Comparison of ENCODE assay signal across 9 cellular contexts in the genomic region with DNA sequence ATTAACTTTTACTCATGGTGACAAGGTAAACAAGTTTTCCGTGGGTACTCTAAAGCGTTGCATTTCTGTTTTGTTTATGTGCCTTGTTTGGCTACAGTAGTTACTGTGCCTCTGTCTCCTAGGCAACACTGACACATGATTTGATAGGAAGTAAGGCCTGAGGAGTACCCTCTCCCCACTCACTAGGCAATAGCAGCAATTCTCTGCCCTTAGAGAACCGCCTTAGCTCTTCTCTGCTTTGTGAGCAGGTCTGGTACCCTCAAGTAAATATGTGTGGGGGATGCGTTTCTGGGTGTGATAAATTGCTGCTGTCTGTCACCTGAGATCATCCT.
DNase-seq lines count a peak whose midpoint lies in the region; ATAC-seq and TF ChIP-seq lines count a peak whose summit lies in the region.
"Had no signal": no experiment of that assay in that cellular context is flagged by ENCODE, and none has a peak within 500 bp of the region (broad histone marks: within the 10 kb centered on the region; RNA-seq: fewer than 3 reads in every experiment).

TSS of gene IL5RA (minus strand) at position 76 of the 332 bp plus-strand sequence. CDS start 5,390 bp downstream, outside the sequence.

- DNase-seq in activated CD4-positive, alpha-beta T cell treated with anti-CD3 and anti-CD28 coated beads, Interleukin-2, amount 50 U/mL, for 1 hour = peak; percentile 1
- DNase-seq in activated CD4-positive, alpha-beta T cell treated with anti-CD3 and anti-CD28 coated beads for 4 hours = no peak
- DNase-seq in choroid plexus epithelial cell (ENCODE audit: low read depth) (peak; percentile 9), NCI-H524 (lab: John Stamatoyannopoulos, UW) (no peak), glomerular visceral epithelial cell (ENCODE audit: extremely low spot score) (no peak)
- no peak for DNase-seq in stimulated activated naive B cell treated with anti-CD40 and anti-IgM and Interleukin-4, amounts not matched to agents 10 μg/mL and 1 μg/mL and 100 μg/mL, for 72 hours

- H3K27ac ChIP-seq in HUES48 (ENCODE audit: low read depth, low read length) = peak within 1 kb of the TSS; percentile 26

- H3K27me3 Mint-ChIP-seq in stimulated activated naive B cell treated with anti-CD40 and anti-IgM and Interleukin-4, amounts not matched to agents 10 μg/mL and 1 μg/mL and 100 μg/mL, for 72 hours = peaks cover under 1 to 14% of the 10 kb centered on the region in 2 donors

- peaks cover 18 to 42% of the 10 kb centered on the region in 2 donors for H3K4me1 Mint-ChIP-seq in stimulated activated naive B cell treated with anti-CD40 and anti-IgM and Interleukin-4, amounts not matched to agents 10 μg/mL and 1 μg/mL and 100 μg/mL, for 72 hours

- H3K4me3 Mint-ChIP-seq in stimulated activated naive B cell treated with anti-CD40 and anti-IgM and Interleukin-4, amounts not matched to agents 10 μg/mL and 1 μg/mL and 100 μg/mL, for 72 hours = peak within 1 kb of the TSS in 1 of 2 donors; percentile 17
- H3K4me3 Mint-ChIP-seq: T-helper 1 cell treated with Interleukin-12 subunit alpha and Interleukin-12 subunit beta and Interleukin-4 antibody, amounts not matched to agents 30 μg/mL and 1 μg/mL, for 36 hours had no signal

- H3K4me3 ChIP-seq in HUES48 (ENCODE audit: low read depth, low read length) (no peak within 1 kb of the TSS), choroid plexus epithelial cell (ENCODE audit: low read depth, low read length) (no peak within 1 kb of the TSS)

- no peaks in the 10 kb centered on the region for H3K36me3 Mint-ChIP-seq in stimulated activated naive B cell treated with anti-CD40 and anti-IgM and Interleukin-4, amounts not matched to agents 10 μg/mL and 1 μg/mL and 100 μg/mL, for 72 hours

- peaks cover 18% of the 10 kb centered on the region for H3K4me1 ChIP-seq in HUES48 (ENCODE audit: control insufficient read depth, insufficient read depth, low read length)

- peak within 1 kb of the TSS; percentile 23; the same call in 1 of the 2 replicates for H3K9ac ChIP-seq in HUES48 (ENCODE audit: low read depth, low read length)

- H3K27me3 ChIP-seq in HUES48 (ENCODE audit: control insufficient read depth, insufficient read depth, low read length) = no peaks in the 10 kb centered on the region

- peak in 1 of 2 donors; percentile 52 for ATAC-seq in stimulated activated naive B cell treated with anti-CD40 and anti-IgM and Interleukin-4, amounts not matched to agents 10 μg/mL and 1 μg/mL and 100 μg/mL, for 72 hours (replicated peaks)
- no peak for ATAC-seq in GM21717 (IDR thresholded peaks at IDR 0.05; ENCODE audit: unreplicated experiment)

- no peak for TF ChIP-seq CTCF in choroid plexus epithelial cell (conservative IDR thresholded peaks at IDR 0.05; ENCODE audit: low read depth, low read length)

- H3K27ac Mint-ChIP-seq in stimulated activated naive B cell treated with anti-CD40 and anti-IgM and Interleukin-4, amounts not matched to agents 10 μg/mL and 1 μg/mL and 100 μg/mL, for 72 hours = peak within 1 kb of the TSS; percentile 81
- H3K27ac Mint-ChIP-seq: T-helper 1 cell treated with Interleukin-12 subunit alpha and Interleukin-12 subunit beta and Interleukin-4 antibody, amounts not matched to agents 30 μg/mL and 1 μg/mL, for 36 hours had no signal

- no peaks in the 10 kb centered on the region for H3K36me3 ChIP-seq in HUES48 (ENCODE audit: control insufficient read depth, insufficient read depth, low read length)

- no peaks in the 10 kb centered on the region for H3K9me3 ChIP-seq in HUES48 (ENCODE audit: control insufficient read depth, insufficient read depth, low read length)

- peaks cover 0 to 4% of the 10 kb centered on the region in 2 donors for H3K9me3 Mint-ChIP-seq in stimulated activated naive B cell treated with anti-CD40 and anti-IgM and Interleukin-4, amounts not matched to agents 10 μg/mL and 1 μg/mL and 100 μg/mL, for 72 hours
- H3K9me3 Mint-ChIP-seq: T-helper 1 cell treated with Interleukin-12 subunit alpha and Interleukin-12 subunit beta and Interleukin-4 antibody, amounts not matched to agents 30 μg/mL and 1 μg/mL, for 36 hours had no signal

Comparison
In these comparisons a context has a peak if more than half of its experiments do, and no peak if none do; other contexts are left out.
1. DNase-seq: peak in activated CD4-positive, alpha-beta T cell treated with anti-CD3 and anti-CD28 coated beads, Interleukin-2, amount 50 U/mL, for 1 hour (single experiment) and choroid plexus epithelial cell (single experiment); none in activated CD4-positive, alpha-beta T cell treated with anti-CD3 and anti-CD28 coated beads for 4 hours (0 of 2), stimulated activated naive B cell treated with anti-CD40 and anti-IgM and Interleukin-4, amounts not matched to agents 10 μg/mL and 1 μg/mL and 100 μg/mL, for 72 hours (single experiment), NCI-H524 (0 of 2) and glomerular visceral epithelial cell (single experiment).